Comparison of ENCODE assay signal across 16 cellular contexts in genomic region chr2:31822587-31822986, GRCh38.
DNase-seq lines count a peak whose midpoint lies in the region; ATAC-seq and TF ChIP-seq lines count a peak whose summit lies in the region.
"Had no signal": no experiment of that assay in that cellular context is flagged by ENCODE, and none has a peak within 500 bp of the region (broad histone marks: within the 10 kb centered on the region; RNA-seq: fewer than 3 reads in every experiment).

No MANE protein-coding gene starts in this region.

- CTCF ChIA-PET in WTC11 (lab: Charles Lee) = interaction anchor here (0.7 kb wide), 1 partner anchor 176 kb away, joined by 3 read pairs; no protein-coding TSS in a partner anchor

- H3K4me1 Mint-ChIP-seq in WTC11 = no peaks in the 10 kb centered on the region
- H3K4me1 Mint-ChIP-seq: IgD-negative memory B cell had no signal

- H3K27ac ChIP-seq in C4-2B = no peak overlapping the region
- H3K27ac ChIP-seq: GM23248, HL-60 had no signal

- no peak overlapping the region for H3K4me3 Mint-ChIP-seq in WTC11
- H3K4me3 Mint-ChIP-seq: CD4-positive, alpha-beta T cell; HFFc6; IgD-negative memory B cell had no signal

- peaks cover 6% of the 10 kb centered on the region for H3K27me3 Mint-ChIP-seq in WTC11 (ENCODE audit: low read depth)
- H3K27me3 Mint-ChIP-seq: IgD-negative memory B cell had no signal

- peak; percentile 65 for TF ChIP-seq CTCF in C4-2B (conservative IDR thresholded peaks at IDR 0.05)
- TF ChIP-seq CTCF in LNCAP (IDR thresholded peaks at IDR 0.05) = peak; percentile 54
- TF ChIP-seq CTCF in WTC11 (IDR thresholded peaks at IDR 0.05) = no peak

- DNase-seq in WTC11 (ENCODE audit: low spot score) (peak; percentile 16), dermis blood vessel endothelial cell (no peak), T-helper 9 cell (no peak), cerebellar cortex (ENCODE audit: low spot score) (no peak)
- DNase-seq: ACHN; BE2C; C1 segment of cervical spinal cord; Caco-2; CD4-positive, alpha-beta T cell; GM23248; HFFc6 had no signal

- H3K36me3 Mint-ChIP-seq in WTC11 = peaks cover 12% of the 10 kb centered on the region

- peaks cover 74% of the 10 kb centered on the region for H3K9me3 Mint-ChIP-seq in WTC11

- POLR2A ChIA-PET in WTC11 (lab: Charles Lee) = no interaction called here

- H3K27ac Mint-ChIP-seq in WTC11 = no peak overlapping the region
- H3K27ac Mint-ChIP-seq: CD4-positive, alpha-beta T cell; HFFc6; IgD-negative memory B cell had no signal

- ATAC-seq in WTC11 = no peak
- ATAC-seq: HCT116 had no signal

TF ChIP-seq in WTC11, 78 proteins besides CTCF, POLR2A, EP300 and RAD21:
- TF ChIP-seq ZNF263 (CRISPR knock-in tag; IDR thresholded peaks at IDR 0.05; ENCODE audit: low read depth) (no peak), ZNF317 (CRISPR knock-in tag; IDR thresholded peaks at IDR 0.05; ENCODE audit: borderline replicate concordance, low read depth) (no peak), TP53 (CRISPR knock-in tag; IDR thresholded peaks at IDR 0.05) (no peak), NR1H2 (CRISPR knock-in tag; IDR thresholded peaks at IDR 0.05) (no peak), SMAD3 (CRISPR knock-in tag; IDR thresholded peaks at IDR 0.05; ENCODE audit: borderline replicate concordance) (no peak), FOXP4 (CRISPR knock-in tag; IDR thresholded peaks at IDR 0.05) (no peak), ZNF423 (CRISPR knock-in tag; IDR thresholded peaks at IDR 0.05) (no peak), MYBL2 (CRISPR knock-in tag; IDR thresholded peaks at IDR 0.05) (no peak)
